In genomic region chr13:76948139-76948538, GRCh38 we compare ENCODE assay signal across 15 cellular contexts. TPM values are rescaled to one million over a fixed set of nuclear protein-coding genes. Genes with fewer than 3 reads are reported as not detected.
"Had no signal": no experiment of that assay in that cellular context is flagged by ENCODE, and none has a peak within 500 bp of the region (broad histone marks: within the 10 kb centered on the region; RNA-seq: fewer than 3 reads in every experiment).

ACOD1 (plus strand) TSS chr13:76948511; CDS start chr13:76948559, 48 bp downstream.

- H3K4me3 ChIP-seq: adrenal gland, hepatocyte, ovary, sigmoid colon had no signal

- H3K79me2 ChIP-seq: hepatocyte had no signal

- H3K27me3 ChIP-seq: adrenal gland, hepatocyte, ovary, sigmoid colon had no signal

- H3K9me3 ChIP-seq: adrenal gland, ovary, sigmoid colon had no signal

- H3K36me3 ChIP-seq: adrenal gland, ovary, sigmoid colon had no signal

- H3K4me1 ChIP-seq: sigmoid colon had no signal

- H2AFZ ChIP-seq: hepatocyte had no signal

- H3K27ac ChIP-seq: adrenal gland, hepatocyte, ovary, sigmoid colon had no signal

- H3K4me2 ChIP-seq: hepatocyte had no signal

- DNase-seq: activated B cell treated with CpG ODN at 0.5 μM for 24 hours; activated CD4-positive, alpha-beta T cell treated with anti-CD3 and anti-CD28 coated beads, Interleukin-2, amount 10 ng/mL, durations not matched to agents 24 days and 14 days; activated CD8-positive, alpha-beta memory T cell treated with anti-CD3 and anti-CD28 coated beads for 24 hours; activated naive CD4-positive, alpha-beta T cell treated with anti-CD3 and anti-CD28 coated beads, Interleukin-2, amount 10 ng/mL, durations not matched to agents 7 days and 5 days; adrenal gland; central memory CD4-positive, alpha-beta T cell; effector memory CD4-positive, alpha-beta T cell; mesendoderm; ovary; sigmoid colon; stimulated activated naive CD4-positive, alpha-beta T cell had no signal

RNA-seq across cellular contexts. Expression of gene ACOD1, which starts in this region (rescaled TPM):
- total RNA-seq: activated B cell treated with CpG ODN at 0.5 μM for 24 hours; activated CD4-positive, alpha-beta T cell treated with anti-CD3 and anti-CD28 coated beads, Interleukin-2, amount 10 ng/mL, durations not matched to agents 24 days and 14 days; activated T-helper 2 cell treated with anti-CD3 and anti-CD28 coated beads, Interferon-gamma antibody, Interleukin-2, Interleukin-4, amounts not matched to agents 10 μg/mL and 5 μg/mL and 100 μg/mL, durations not matched to agents 14 hours and 24 hours and 36 hours; adrenal gland; epithelial cell of proximal tubule; hepatocyte; kidney epithelial cell; ovary; sigmoid colon had no signal
